In genomic region chr12:26378721-26379120, GRCh38 we compare ENCODE assay signal across 1 cellular context.
TF ChIP-seq lines count a peak whose summit lies in the region.

No MANE protein-coding gene starts in this region.

TF ChIP-seq in HepG2, 621 proteins besides CTCF, POLR2A, EP300 and RAD21 (continued from another document):
- no peak for TF ChIP-seq ZNF503 (CRISPR knock-in tag; IDR thresholded peaks at IDR 0.05)
